ENCODE assay signal across 7 cellular contexts in genomic region chr9:107172160-107172978, GRCh38.
A peak's percentile ranks its signal among the peaks of the same experiment; 100 is the strongest.
DNase-seq lines count a peak whose midpoint lies in the region; ATAC-seq and TF ChIP-seq lines count a peak whose summit lies in the region.

No MANE protein-coding gene starts in this region.

- no peak overlapping the region for H3K9ac ChIP-seq in adipocyte (ENCODE audit: low read length)

- H3K4me1 ChIP-seq in adipocyte (ENCODE audit: control insufficient read depth, insufficient read depth, low read length), result peaks cover 37% of the 10 kb centered on the region

- no peaks in the 10 kb centered on the region for H3K27me3 ChIP-seq in adipocyte (replicated peaks; ENCODE audit: control insufficient read depth, insufficient read depth, low read length)

- peak; percentile 64 for DNase-seq in GM13976 (ENCODE audit: low spot score)
- peak; percentile 82 for DNase-seq in NAMALWA (ENCODE audit: low spot score)
- DNase-seq in adipocyte (ENCODE audit: low read depth), result peak; percentile 90
- peak; percentile 75 for DNase-seq in left cardiac atrium
- DNase-seq in retina, result peak; percentile 72

- peak; percentile 80 for TF ChIP-seq CTCF in GM13976 (IDR thresholded peaks at IDR 0.05; ENCODE audit: borderline replicate concordance, control extremely low read depth, extremely low read depth, insufficient read depth, missing control alignments)

- no peaks in the 10 kb centered on the region for H3K36me3 ChIP-seq in adipocyte (ENCODE audit: control insufficient read depth, insufficient read depth, low read length, severe bottlenecking)

- no peak overlapping the region for H3K4me3 ChIP-seq in adipocyte (ENCODE audit: low read length)

- ATAC-seq in HG02610 (IDR thresholded peaks at IDR 0.05; ENCODE audit: unreplicated experiment) (peak; percentile 47), SK-N-SH treated with all-trans-retinoic acid at 6 μM for 48 hours (peak; percentile 96), left cardiac atrium (peak; percentile 69 to 80)

- in situ Hi-C loops in GM13976 (cut with MboI; ENCODE audit: low sequenced_read_pairs, unreplicated experiment), result loop anchor here (25.0 kb wide), 1 partner anchor 1285 kb away; no protein-coding TSS in a partner anchor

- H3K9me3 ChIP-seq in adipocyte (ENCODE audit: control insufficient read depth, low read length), result no peaks in the 10 kb centered on the region

- intact Hi-C loops in left cardiac atrium (cut with DNase I), result loop anchor here in 1 of 2 donors (2.0 kb wide), 1 partner anchor 1272 kb away; no protein-coding TSS in a partner anchor

TF ChIP-seq in SK-N-SH treated with all-trans-retinoic acid at 6 μM for 48 hours, 23 proteins besides CTCF, POLR2A, EP300 and RAD21:
- TF ChIP-seq GLIS3 (CRISPR knock-in tag; IDR thresholded peaks at IDR 0.05), result no peak
- TF ChIP-seq PATZ1 (CRISPR knock-in tag; IDR thresholded peaks at IDR 0.05; ENCODE audit: borderline replicate concordance), result no peak
- TF ChIP-seq, protein P1, sequence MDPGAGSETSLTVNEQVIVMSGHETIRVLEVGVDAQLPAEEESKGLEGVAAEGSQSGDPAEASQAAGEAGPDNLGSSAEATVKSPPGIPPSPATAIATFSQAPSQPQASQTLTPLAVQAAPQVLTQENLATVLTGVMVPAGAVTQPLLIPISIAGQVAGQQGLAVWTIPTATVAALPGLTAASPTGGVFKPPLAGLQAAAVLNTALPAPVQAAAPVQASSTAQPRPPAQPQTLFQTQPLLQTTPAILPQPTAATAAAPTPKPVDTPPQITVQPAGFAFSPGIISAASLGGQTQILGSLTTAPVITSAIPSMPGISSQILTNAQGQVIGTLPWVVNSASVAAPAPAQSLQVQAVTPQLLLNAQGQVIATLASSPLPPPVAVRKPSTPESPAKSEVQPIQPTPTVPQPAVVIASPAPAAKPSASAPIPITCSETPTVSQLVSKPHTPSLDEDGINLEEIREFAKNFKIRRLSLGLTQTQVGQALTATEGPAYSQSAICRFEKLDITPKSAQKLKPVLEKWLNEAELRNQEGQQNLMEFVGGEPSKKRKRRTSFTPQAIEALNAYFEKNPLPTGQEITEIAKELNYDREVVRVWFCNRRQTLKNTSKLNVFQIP (CRISPR knock-in tag; IDR thresholded peaks at IDR 0.05; ENCODE audit: borderline replicate concordance, low read depth), result no peak
- no peak for TF ChIP-seq RARB (CRISPR knock-in tag; IDR thresholded peaks at IDR 0.05)
- TF ChIP-seq TSHZ2 (CRISPR knock-in tag; IDR thresholded peaks at IDR 0.05), result no peak
- no peak for TF ChIP-seq ZC3H10 (CRISPR knock-in tag; IDR thresholded peaks at IDR 0.05)
- no peak for TF ChIP-seq BACH2 (CRISPR knock-in tag; IDR thresholded peaks at IDR 0.05; ENCODE audit: borderline replicate concordance)
